In the genomic region with DNA sequence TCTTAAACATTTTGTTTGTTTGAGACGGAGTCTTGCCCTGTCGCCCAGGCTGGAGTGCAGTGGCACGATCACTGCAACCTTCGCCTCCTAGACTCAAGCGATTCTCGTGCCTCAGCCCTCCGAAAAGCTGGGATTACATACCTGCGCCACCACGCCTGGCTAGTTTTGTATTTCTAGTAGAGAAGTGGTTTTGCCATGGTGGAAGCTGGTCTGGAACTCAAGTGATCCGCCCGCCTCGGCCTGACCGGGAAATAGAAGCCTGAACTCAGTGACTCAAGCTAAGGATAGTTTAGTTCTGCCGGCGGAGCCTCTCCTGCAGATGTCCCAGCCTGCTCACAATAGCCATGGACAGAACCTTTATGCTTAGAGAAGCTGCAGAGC, we compare ENCODE assay signal across 8 cellular contexts.
DNase-seq lines count a peak whose midpoint lies in the region; ATAC-seq and TF ChIP-seq lines count a peak whose summit lies in the region.

No MANE protein-coding gene starts in this region.

- DNase-seq in DND-41: peak; percentile 56
- DNase-seq in HK-2 (ENCODE audit: unreplicated experiment): peak; percentile 71
- peak; percentile 79 for DNase-seq in choroid plexus epithelial cell (ENCODE audit: low read depth)
- DNase-seq in stimulated activated CD4-positive, alpha-beta T cell treated with anti-CD3 and anti-CD28 coated beads, Interleukin-4, amount 100 ng/mL, for 1 hour: peak; percentile 10

- H3F3A ChIP-seq in SU-DHL-6 (ENCODE audit: insufficient read depth): peaks cover 9% of the 10 kb centered on the region; the same call in 1 of the 2 replicates

- H3K4me3 ChIP-seq in DND-41 (ENCODE audit: low read depth in 1 of 2, low read length in 2 of 2) (peak overlapping the region; percentile 97 to 99), SU-DHL-6 (ENCODE audit: insufficient read depth, low read length, poor library complexity, severe bottlenecking) (peak overlapping the region; percentile 99), choroid plexus epithelial cell (ENCODE audit: low read depth, low read length) (peak overlapping the region; percentile 76)

- H3K4me1 ChIP-seq in DND-41 (ENCODE audit: insufficient read depth, low read length): peaks cover 46% of the 10 kb centered on the region

- peaks cover 7% of the 10 kb centered on the region; the same call in 1 of the 2 replicates for H4K20me1 ChIP-seq in DND-41 (ENCODE audit: insufficient read depth, low read length)
- H4K20me1 ChIP-seq in SU-DHL-6 (ENCODE audit: low read depth, low read length): no peaks in the 10 kb centered on the region

- H2AFZ ChIP-seq in DND-41 (ENCODE audit: low read depth, low read length) (peak overlapping the region; percentile 97), SU-DHL-6 (ENCODE audit: low read depth, low read length, severe bottlenecking) (peak overlapping the region; percentile 57)

- H3K9me2 ChIP-seq in SU-DHL-6 (replicated peaks; ENCODE audit: insufficient read depth, low read length): no peaks in the 10 kb centered on the region

- H3K27ac ChIP-seq in DND-41 (ENCODE audit: low read length) (peak overlapping the region; percentile 99), SU-DHL-6 (ENCODE audit: low read depth, low read length) (peak overlapping the region; percentile 67), layer of hippocampus (ENCODE audit: low read depth, low read length) (peak overlapping the region; percentile 87)

- ATAC-seq in DND-41 (ENCODE audit: insufficient read depth, low read depth) (peak; percentile 37), GM19455 (IDR thresholded peaks at IDR 0.05; ENCODE audit: unreplicated experiment) (peak; percentile 25), HG03469 (IDR thresholded peaks at IDR 0.05; ENCODE audit: unreplicated experiment) (no peak)

- H3K79me2 ChIP-seq in DND-41 (ENCODE audit: insufficient read depth, low read length) (peaks cover 57% of the 10 kb centered on the region), SU-DHL-6 (ENCODE audit: insufficient read depth, low read length) (peaks cover 51% of the 10 kb centered on the region)

- H3K27me3 ChIP-seq in DND-41 (ENCODE audit: insufficient read depth, low read length, poor library complexity) (no peaks in the 10 kb centered on the region), SU-DHL-6 (ENCODE audit: low read length) (no peaks in the 10 kb centered on the region), layer of hippocampus (ENCODE audit: control insufficient read depth, insufficient read depth, low read length) (no peaks in the 10 kb centered on the region)

- peak overlapping the region; percentile 84 for H3K4me2 ChIP-seq in DND-41 (ENCODE audit: insufficient read depth, low read length)
- peak overlapping the region; percentile 75 for H3K4me2 ChIP-seq in SU-DHL-6 (ENCODE audit: low read depth, low read length, poor library complexity, severe bottlenecking)

- peaks cover 34% of the 10 kb centered on the region for H3K36me3 ChIP-seq in DND-41 (ENCODE audit: insufficient read depth, low read length)
- H3K36me3 ChIP-seq in SU-DHL-6 (ENCODE audit: low read length): no peaks in the 10 kb centered on the region

- H3K9ac ChIP-seq in DND-41 (ENCODE audit: low read depth, low read length) (peak overlapping the region; percentile 97), SU-DHL-6 (ENCODE audit: low read length) (peak overlapping the region; percentile 93)

- TF ChIP-seq CTCF in DND-41 (IDR thresholded peaks at IDR 0.05; ENCODE audit: borderline replicate concordance, extremely low read depth, low read length, poor library complexity, severe bottlenecking) (no peak), SU-DHL-6 (IDR thresholded peaks at IDR 0.05; ENCODE audit: insufficient read depth, low read length, poor library complexity, severe bottlenecking) (no peak), choroid plexus epithelial cell (conservative IDR thresholded peaks at IDR 0.05; ENCODE audit: low read depth, low read length) (peak; percentile 25)

- no peaks in the 10 kb centered on the region for H3K9me3 ChIP-seq in DND-41 (ENCODE audit: insufficient read depth, low read length, severe bottlenecking)
- H3K9me3 ChIP-seq in SU-DHL-6 (ENCODE audit: insufficient read depth, low read length): no peaks in the 10 kb centered on the region

Comparison
In these comparisons a context has a peak if more than half of its experiments do, and no peak if none do; other contexts are left out.
1. DNase-seq: peak in every context shown above with its lines; median percentile 79 in choroid plexus epithelial cell; 71 in HK-2; 56 in DND-41; 10 in stimulated activated CD4-positive, alpha-beta T cell treated with anti-CD3 and anti-CD28 coated beads, Interleukin-4, amount 100 ng/mL, for 1 hour.